ENCODE assay signal across 4 cellular contexts in genomic region chr10:37171945-37172344, GRCh38. TPM values are rescaled to one million over a fixed set of nuclear protein-coding genes. Genes with fewer than 3 reads are reported as not detected.
"Had no signal": no experiment of that assay in that cellular context is flagged by ENCODE, and none has a peak within 500 bp of the region (broad histone marks: within the 10 kb centered on the region; RNA-seq: fewer than 3 reads in every experiment).

No MANE protein-coding gene starts in this region.

RNA-seq across cellular contexts. Expression of gene ANKRD30A, which starts 46.5 kb away (rescaled TPM):
- total RNA-seq: GM23248, H9, HT-29, IMR-90 had no signal
- polyA plus RNA-seq: GM23248, IMR-90 had no signal
